Comparison of ENCODE assay signal across 8 cellular contexts in genomic region chr10:51860257-51860656, GRCh38.
DNase-seq lines count a peak whose midpoint lies in the region; ATAC-seq lines count a peak whose summit lies in the region.

No MANE protein-coding gene starts in this region.

- H3K27ac ChIP-seq in caudate nucleus (ENCODE audit: low read depth, low read length) = peak overlapping the region; percentile 40

- DNase-seq in caudate nucleus (lab: John Stamatoyannopoulos, UW) (peak in 14 of 61 donors; percentile 2 to 18 (median 6)), pulmonary artery endothelial cell (ENCODE audit: low read depth, low spot score) (peak; percentile 0), NCI-H1694 treated with DMSO at 0.1 percent for 48 hours (lab: John Stamatoyannopoulos, UW) (no peak), T-helper 2 cell (no peak), NCI-H526 treated with DMSO at 0.1 percent for 48 hours (lab: John Stamatoyannopoulos, UW) (no peak)
- DNase-seq in effector CD8-positive, alpha-beta T cell (lab: John Stamatoyannopoulos, UW) = no peak

- ATAC-seq in GM19372 (IDR thresholded peaks at IDR 0.05; ENCODE audit: low read depth, unreplicated experiment) (peak; percentile 75), HG03280 (IDR thresholded peaks at IDR 0.05; ENCODE audit: unreplicated experiment) (peak; percentile 61)
